Comparison of ENCODE assay signal across 10 cellular contexts in the genomic region with DNA sequence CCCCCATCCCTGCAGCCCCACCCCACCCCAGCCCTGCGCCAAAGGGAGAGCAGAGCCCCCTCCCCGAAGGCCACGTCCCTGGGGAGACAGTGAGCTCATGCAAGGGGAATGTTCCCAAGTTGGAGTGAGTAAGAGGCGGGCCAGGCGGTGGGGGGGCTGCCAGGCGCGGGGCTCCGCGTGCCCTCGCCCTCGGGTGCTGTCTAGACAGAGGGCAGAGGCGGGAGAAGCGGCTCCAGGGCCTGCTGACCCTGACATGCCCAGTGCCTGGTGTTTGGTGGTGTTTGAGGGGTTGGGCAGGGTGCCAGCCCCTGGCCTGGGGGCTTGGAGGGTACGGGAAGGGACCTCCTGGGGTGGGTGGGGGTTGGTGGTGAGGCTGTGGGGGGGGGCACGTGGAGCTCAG. TPM values are rescaled to one million over a fixed set of nuclear protein-coding genes. Genes with fewer than 3 reads are reported as not detected.
DNase-seq lines count a peak whose midpoint lies in the region; ATAC-seq and TF ChIP-seq lines count a peak whose summit lies in the region.
"Had no signal": no experiment of that assay in that cellular context is flagged by ENCODE, and none has a peak within 500 bp of the region (broad histone marks: within the 10 kb centered on the region; RNA-seq: fewer than 3 reads in every experiment).

No MANE protein-coding gene starts in this region.

- DNase-seq in GM12864 (ENCODE audit: low read depth) = no peak
- peak; percentile 84 for DNase-seq in T1000 (lab: John Stamatoyannopoulos, UW)
- peak; percentile 81 to 91 (median 86) for DNase-seq in heart left ventricle
- peak in 1 of 2 donors; percentile 67 for DNase-seq in gastrocnemius medialis
- DNase-seq in stimulated activated naive CD4-positive, alpha-beta T cell treated with Interleukin-2 at 50 U/mL for 16 hours (lab: John Stamatoyannopoulos, UW) = no peak
- no peak for DNase-seq in NCI-H748 (lab: John Stamatoyannopoulos, UW; ENCODE audit: unreplicated experiment)
- DNase-seq: activated CD4-positive, alpha-beta T cell treated with anti-CD3 and anti-CD28 coated beads for 36 hours; stimulated activated naive B cell treated with anti-CD40 and anti-IgM and Interleukin-4, amounts not matched to agents 10 μg/mL and 1 μg/mL and 100 μg/mL, for 72 hours had no signal

- in situ Hi-C loops in gastrocnemius medialis (cut with MboI; ENCODE audit: low sequenced_read_pairs in 4 of 4) = no loop called here

- no peaks in the 10 kb centered on the region for H3K9me3 ChIP-seq in heart left ventricle
- no peaks in the 10 kb centered on the region for H3K9me3 ChIP-seq in gastrocnemius medialis

- TF ChIP-seq CTCF in GM12864 (IDR thresholded peaks at IDR 0.05; ENCODE audit: low read depth, low read length, missing control alignments) (no peak), heart left ventricle (IDR thresholded peaks at IDR 0.05) (no peak), gastrocnemius medialis (IDR thresholded peaks at IDR 0.05 in 4 of 5, conservative IDR thresholded peaks at IDR 0.05 in 1 of 5) (no peak)

- peak overlapping the region; percentile 83 to 99 (median 95) for H3K27ac ChIP-seq in heart left ventricle
- peak overlapping the region; percentile 64 to 83 (median 74) for H3K27ac ChIP-seq in gastrocnemius medialis

- ATAC-seq in heart left ventricle (peak; percentile 14 to 57 (median 46)), gastrocnemius medialis (no peak), GM19467 (IDR thresholded peaks at IDR 0.05; ENCODE audit: unreplicated experiment) (no peak), GM18511 (IDR thresholded peaks at IDR 0.05; ENCODE audit: unreplicated experiment) (no peak)
- ATAC-seq: activated CD4-positive, alpha-beta T cell treated with anti-CD3 and anti-CD28 coated beads for 36 hours; stimulated activated naive B cell treated with anti-CD40 and anti-IgM and Interleukin-4, amounts not matched to agents 10 μg/mL and 1 μg/mL and 100 μg/mL, for 72 hours had no signal

- H3K36me3 ChIP-seq in heart left ventricle = peaks cover 0 to 9% (median 3%) of the 10 kb centered on the region in 9 donors
- H3K36me3 ChIP-seq in gastrocnemius medialis = no peaks in the 10 kb centered on the region

- 0 to 5% (median 4%) methylated on average over 1 to 15 of the region's 15 CpGs for WGBS in heart left ventricle, 4 donors

- intact Hi-C loops in heart left ventricle (cut with DNase I) = no loop called here
- intact Hi-C loops in gastrocnemius medialis (cut with DNase I; ENCODE audit: low total_unique reads) = no loop called here

- H3K27me3 ChIP-seq in heart left ventricle (peaks cover 0 to 19% (median 0%) of the 10 kb centered on the region in 9 donors), gastrocnemius medialis (peaks cover 12 to 20% (median 13%) of the 10 kb centered on the region in 3 donors)

- TF ChIP-seq POLR2A in heart left ventricle (IDR thresholded peaks at IDR 0.05) = no peak
- no peak for TF ChIP-seq POLR2A in gastrocnemius medialis (IDR thresholded peaks at IDR 0.05)

- H3K4me3 ChIP-seq in GM12864 (ENCODE audit: low read depth, low read length) (peak overlapping the region; percentile 33), heart left ventricle (peak overlapping the region; percentile 44 to 87 (median 70)), gastrocnemius medialis (peak overlapping the region; percentile 46 to 53 (median 48))

- H3K4me1 ChIP-seq in heart left ventricle = peaks cover 4 to 66% (median 24%) of the 10 kb centered on the region in 12 donors
- peaks cover 0 to 29% of the 10 kb centered on the region in 2 donors for H3K4me1 ChIP-seq in gastrocnemius medialis

RNA-seq across cellular contexts. Expression of gene FSTL3, which starts 1.0 kb away (rescaled TPM):
- 100 to 1,000 TPM in 4 of 9 donors, 10 to 100 TPM in 5; 41.7 to 347 (median 99.9) TPM for total RNA-seq in heart left ventricle
- polyA plus RNA-seq in heart left ventricle = 100 to 1,000 TPM; 131 to 376 TPM
- 10 to 100 TPM in 3 of 4 donors, 1 to 10 TPM in 1; 7.5 to 20.1 (median 15.9) TPM for total RNA-seq in gastrocnemius medialis

RNA-seq across cellular contexts. Expression of gene RNF126, which starts 14.2 kb away (rescaled TPM):
- 100 to 1,000 TPM in 1 of 9 donors, 10 to 100 TPM in 8; 21.6 to 105 (median 29.4) TPM for total RNA-seq in heart left ventricle
- 10 to 100 TPM; 23.5 to 45.2 TPM for polyA plus RNA-seq in heart left ventricle
- total RNA-seq in gastrocnemius medialis = 100 to 1,000 TPM in 3 of 4 donors, 10 to 100 TPM in 1; 72.3 to 148 (median 129) TPM

RNA-seq across cellular contexts. Expression of gene PRSS57, which starts 18.1 kb away (rescaled TPM):
- total RNA-seq in heart left ventricle (not detected), gastrocnemius medialis (not detected)
- polyA plus RNA-seq in heart left ventricle = not detected
- total RNA-seq: activated CD4-positive, alpha-beta T cell treated with anti-CD3 and anti-CD28 coated beads for 36 hours had no signal

RNA-seq across cellular contexts. Expression of gene PALM, which starts 31.5 kb away (rescaled TPM):
- total RNA-seq in heart left ventricle (10 to 100 TPM; 13.5 to 42.3 (median 23.3) TPM), gastrocnemius medialis (10 to 100 TPM in 1 of 4 donors, 1 to 10 TPM in 3; 4.4 to 10.2 (median 7.2) TPM)
- polyA plus RNA-seq in heart left ventricle = 10 to 100 TPM; 15.7 to 23.8 TPM

RNA-seq across cellular contexts. Expression of gene FGF22, which starts 37.5 kb away (rescaled TPM):
- total RNA-seq in heart left ventricle (under 1 TPM in 3 of 9 donors, not detected in 6; 0.16 to 0.36 (median 0.20) TPM), gastrocnemius medialis (not detected)
- polyA plus RNA-seq in heart left ventricle = under 1 TPM; 0.07 to 0.11 TPM
- total RNA-seq: activated CD4-positive, alpha-beta T cell treated with anti-CD3 and anti-CD28 coated beads for 36 hours had no signal

Comparison
In these comparisons a context has a peak if more than half of its experiments do, and no peak if none do; other contexts are left out.
1. DNase-seq: peak in T1000 (single experiment) and heart left ventricle (5 of 5); none in GM12864 (single experiment), stimulated activated naive CD4-positive, alpha-beta T cell treated with Interleukin-2 at 50 U/mL for 16 hours (single experiment) and NCI-H748 (single experiment).
2. ATAC-seq: peak in heart left ventricle (4 of 4); none in gastrocnemius medialis (0 of 2), GM19467 (single experiment) and GM18511 (single experiment).
3. Peak in every context shown above with its lines, with median percentiles within 50 percentile points of each other: H3K4me3 ChIP-seq.